ENCODE assay signal across 12 cellular contexts in the genomic region with DNA sequence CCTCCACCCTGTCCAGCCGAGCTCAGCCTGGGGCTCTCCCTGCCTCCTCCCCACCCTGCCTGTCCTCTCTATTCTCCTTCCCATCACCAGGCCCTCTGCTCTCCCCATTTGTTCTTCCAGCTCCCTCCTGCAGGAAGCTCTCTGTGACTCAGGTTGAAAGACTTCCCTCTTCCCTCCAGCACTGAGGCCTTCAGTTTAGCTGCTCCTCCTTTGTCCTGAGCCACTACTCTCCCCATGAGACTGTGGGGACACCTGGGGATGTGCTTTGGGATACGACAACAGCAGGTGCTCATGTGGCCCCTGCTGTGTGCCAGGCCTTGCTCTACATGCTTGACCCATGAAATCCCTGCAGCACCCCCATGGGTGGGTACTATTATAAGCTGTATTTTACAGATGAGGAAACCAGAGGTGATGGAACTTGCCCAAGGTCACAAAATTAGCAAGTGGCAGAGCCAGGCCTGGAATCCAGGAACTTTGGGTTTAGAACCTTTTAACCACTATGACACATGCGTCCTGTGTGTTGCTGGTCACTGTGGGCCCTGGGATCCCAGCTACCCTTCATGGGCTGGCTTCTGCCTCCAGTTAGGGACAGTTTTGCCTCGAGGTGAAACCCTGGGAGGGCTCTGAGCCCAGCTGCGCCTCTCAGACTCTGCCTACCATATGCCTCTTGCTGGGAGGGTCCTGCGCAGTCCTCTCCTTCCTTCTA. TPM values are rescaled to one million over a fixed set of nuclear protein-coding genes. Genes with fewer than 3 reads are reported as not detected.
DNase-seq lines count a peak whose midpoint lies in the region; ATAC-seq and TF ChIP-seq lines count a peak whose summit lies in the region.
"Had no signal": no experiment of that assay in that cellular context is flagged by ENCODE, and none has a peak within 500 bp of the region (broad histone marks: within the 10 kb centered on the region; RNA-seq: fewer than 3 reads in every experiment).

No MANE protein-coding gene starts in this region.

- 85% methylated on average over 6 of the region's 6 CpGs for WGBS in right cardiac atrium

- DNase-seq in right atrium auricular region (ENCODE audit: low spot score) (no peak), right cardiac atrium (no peak), WTC11 (ENCODE audit: low spot score) (no peak), glomerular visceral epithelial cell (ENCODE audit: extremely low spot score) (peak; percentile 83), SHP77 treated with DMSO at 0.1 percent for 48 hours (lab: John Stamatoyannopoulos, UW) (no peak)
- DNase-seq in activated CD4-positive, alpha-beta T cell treated with anti-CD3 and anti-CD28 coated beads, Interleukin-2, amount 50 U/mL, for 4 hours = no peak
- DNase-seq in activated T-cell treated with anti-CD3 and anti-CD28 coated beads, Interleukin-2, amount 50 U/mL, for 48 hours = no peak
- DNase-seq in activated CD4-positive, alpha-beta T cell treated with anti-CD3 and anti-CD28 coated beads for 1 hour = no peak
- DNase-seq: activated CD4-positive, alpha-beta T cell treated with anti-CD3 and anti-CD28 coated beads, Interleukin-2, amount 50 U/mL, for 1 hour; BE2C; naive B cell; NCI-H2081 treated with DMSO at 0.1 percent for 48 hours had no signal

- H3K9me3 ChIP-seq in right atrium auricular region (no peaks in the 10 kb centered on the region), right cardiac atrium (ENCODE audit: control insufficient read depth, low read length) (no peaks in the 10 kb centered on the region)
- H3K9me3 ChIP-seq: BE2C had no signal

- H3K36me3 Mint-ChIP-seq in WTC11 = no peaks in the 10 kb centered on the region
- H3K36me3 Mint-ChIP-seq: naive B cell had no signal

- H3K36me3 ChIP-seq in right atrium auricular region = no peaks in the 10 kb centered on the region
- H3K36me3 ChIP-seq: BE2C had no signal

- POLR2A ChIA-PET in WTC11 (lab: Charles Lee) = interaction anchor here (0.8 kb wide), 1 partner anchor 13 kb away, joined by 3 read pairs; no protein-coding TSS in a partner anchor

- peaks cover 27% of the 10 kb centered on the region for H3K4me1 Mint-ChIP-seq in WTC11

- H3K4me1 ChIP-seq in right atrium auricular region (peaks cover 0 to 52% of the 10 kb centered on the region in 2 donors), right cardiac atrium (ENCODE audit: control insufficient read depth, insufficient read depth, low read length) (no peaks in the 10 kb centered on the region)

- H3K27ac Mint-ChIP-seq in WTC11 = 0 out of 2 replicates have a peak overlapping the region, but pooled peaks have one; percentile 28

- H3K4me3 ChIP-seq in right atrium auricular region (no peak overlapping the region), right cardiac atrium (ENCODE audit: low read length) (no peak overlapping the region)

- no peaks in the 10 kb centered on the region for H3K9me3 Mint-ChIP-seq in WTC11
- H3K9me3 Mint-ChIP-seq: naive B cell had no signal

- no peaks in the 10 kb centered on the region for H3K27me3 ChIP-seq in right atrium auricular region
- no peaks in the 10 kb centered on the region for H3K27me3 ChIP-seq in right cardiac atrium (ENCODE audit: control insufficient read depth, insufficient read depth)
- H3K27me3 ChIP-seq: BE2C had no signal

- no peak for ATAC-seq in right cardiac atrium
- no peak for ATAC-seq in WTC11

- no peak overlapping the region for H3K4me3 Mint-ChIP-seq in WTC11
- H3K4me3 Mint-ChIP-seq: naive B cell had no signal

- H3K27me3 Mint-ChIP-seq in WTC11 (ENCODE audit: low read depth) = no peaks in the 10 kb centered on the region

- H3K27ac ChIP-seq in right atrium auricular region (peak overlapping the region; percentile 10 to 39), right cardiac atrium (ENCODE audit: low read length) (no peak overlapping the region)

- CTCF ChIA-PET in WTC11 (lab: Charles Lee) = interaction anchor here (0.6 to 9.9 kb wide), 11 partner anchors 9 to 968 kb away, joined by 3 to 53 read pairs (median 3); a partner anchor contains a TSS

- TF ChIP-seq CTCF in right atrium auricular region (IDR thresholded peaks at IDR 0.05) = no peak
- TF ChIP-seq CTCF in WTC11 (IDR thresholded peaks at IDR 0.05) = no peak

- intact Hi-C loops in right cardiac atrium (cut with DNase I) = no loop called here

TF ChIP-seq in WTC11, 78 proteins besides CTCF, POLR2A, EP300 and RAD21:
- TF ChIP-seq ZNF423 (CRISPR knock-in tag; IDR thresholded peaks at IDR 0.05) (peak; percentile 66), KAT7 (CRISPR knock-in tag; IDR thresholded peaks at IDR 0.05; ENCODE audit: borderline replicate concordance) (no peak)

RNA-seq across cellular contexts. Expression of a gene that starts 5.5 kb away (rescaled TPM):
- total RNA-seq in right atrium auricular region = 1 to 10 TPM in 1 of 2 donors, under 1 TPM in 1; 0.30 to 1.5 TPM
- total RNA-seq in right cardiac atrium = under 1 TPM in 1 of 4 donors, not detected in 3; 0.06 TPM
- polyA plus RNA-seq in right cardiac atrium = 0.05 TPM
- total RNA-seq in WTC11 (2021) = 0.09 to 0.11 TPM (median 0.11 TPM) in 3 replicates

RNA-seq across cellular contexts. Expression of a gene that starts 46.8 kb away (rescaled TPM):
- 10 to 100 TPM; 14.7 to 58.4 TPM for total RNA-seq in right atrium auricular region
- total RNA-seq in right cardiac atrium = 1 to 10 TPM in 2 of 4 donors, under 1 TPM in 1, not detected in 1; 0.94 to 3.0 (median 1.1) TPM
- 0.16 TPM for polyA plus RNA-seq in right cardiac atrium
- total RNA-seq in WTC11 (2021) = 10.6 to 11.5 TPM (median 11.4 TPM) in 3 replicates
